10 cellular contexts compared by ENCODE assay signal in the genomic region with DNA sequence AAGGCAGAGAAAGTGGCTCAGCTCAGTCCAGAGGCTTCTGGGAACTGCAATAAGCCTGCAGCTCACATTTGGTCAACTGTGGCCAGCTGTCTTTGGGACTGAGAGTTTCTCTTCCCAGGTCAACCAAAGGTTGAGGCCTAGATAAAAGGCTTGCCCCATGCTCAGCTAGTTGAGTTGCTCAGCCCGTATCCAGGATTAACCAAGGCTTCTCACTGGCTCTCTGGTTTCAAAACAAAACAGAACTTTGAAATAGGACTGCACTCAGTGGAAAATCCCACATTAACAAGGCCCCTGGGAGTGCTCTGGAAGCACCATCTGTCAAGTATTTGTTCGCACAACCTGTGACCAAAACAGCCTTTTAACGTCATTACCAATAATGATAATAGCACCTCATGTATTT. TPM values are rescaled to one million over a fixed set of nuclear protein-coding genes. Genes with fewer than 3 reads are reported as not detected.
DNase-seq lines count a peak whose midpoint lies in the region; ATAC-seq, FAIRE-seq and TF ChIP-seq lines count a peak whose summit lies in the region.
"Had no signal": no experiment of that assay in that cellular context is flagged by ENCODE, and none has a peak within 500 bp of the region (broad histone marks: within the 10 kb centered on the region; RNA-seq: fewer than 3 reads in every experiment).

No MANE protein-coding gene starts in this region.

- TF ChIP-seq CTCF in heart left ventricle (IDR thresholded peaks at IDR 0.05) = no peak
- no peak for TF ChIP-seq CTCF in gastrocnemius medialis (IDR thresholded peaks at IDR 0.05 in 4 of 5, conservative IDR thresholded peaks at IDR 0.05 in 1 of 5)
- TF ChIP-seq CTCF in CD8-positive, alpha-beta T cell (IDR thresholded peaks at IDR 0.05) = no peak

- ATAC-seq in heart left ventricle = peak; percentile 62 to 82 (median 72)
- ATAC-seq in gastrocnemius medialis = peak; percentile 89 to 91
- ATAC-seq in CD8-positive, alpha-beta T cell = no peak
- ATAC-seq: HCT116 had no signal

- H3K9me3 Mint-ChIP-seq in CD8-positive, alpha-beta T cell = no peaks in the 10 kb centered on the region
- H3K9me3 Mint-ChIP-seq: T-helper 2 cell treated with Interferon-gamma antibody and Interleukin-4, amounts not matched to agents 5 μg/mL and 100 μg/mL, for 36 hours had no signal

- H3K4me1 Mint-ChIP-seq in CD8-positive, alpha-beta T cell (ENCODE audit: low read depth) = no peaks in the 10 kb centered on the region

- H3K9me3 ChIP-seq in heart left ventricle (no peaks in the 10 kb centered on the region), gastrocnemius medialis (no peaks in the 10 kb centered on the region)
- no peaks in the 10 kb centered on the region for H3K9me3 ChIP-seq in CD8-positive, alpha-beta T cell (ENCODE audit: low read length)

- no peaks in the 10 kb centered on the region for H3K27me3 ChIP-seq in heart left ventricle
- H3K27me3 ChIP-seq in gastrocnemius medialis = no peaks in the 10 kb centered on the region
- H3K27me3 ChIP-seq in CD8-positive, alpha-beta T cell (ENCODE audit: insufficient read depth, low read length) = no peaks in the 10 kb centered on the region

- no peak for FAIRE-seq in HTR-8/SVneo (lab: Jason Lieb, UNC)

- in situ Hi-C loops in gastrocnemius medialis (cut with MboI; ENCODE audit: low sequenced_read_pairs in 4 of 4) = no loop called here

- H3K4me3 Mint-ChIP-seq in CD8-positive, alpha-beta T cell = no peak overlapping the region
- H3K4me3 Mint-ChIP-seq: T-helper 2 cell treated with Interferon-gamma antibody and Interleukin-4, amounts not matched to agents 5 μg/mL and 100 μg/mL, for 36 hours had no signal

- no peaks in the 10 kb centered on the region for H3K36me3 Mint-ChIP-seq in CD8-positive, alpha-beta T cell

- POLR2A ChIA-PET in CD8-positive, alpha-beta T cell (lab: Charles Lee) = no interaction called here

- intact Hi-C loops in heart left ventricle (cut with DNase I) (no loop called here), gastrocnemius medialis (cut with DNase I; ENCODE audit: low total_unique reads) (no loop called here)
- intact Hi-C loops in CD8-positive, alpha-beta T cell (cut with DNase I, micrococcal nuclease) = no loop called here

- TF ChIP-seq POLR2A in heart left ventricle (IDR thresholded peaks at IDR 0.05) = no peak
- TF ChIP-seq POLR2A in gastrocnemius medialis (IDR thresholded peaks at IDR 0.05) = no peak

- H3K4me3 ChIP-seq in heart left ventricle (no peak overlapping the region), gastrocnemius medialis (no peak overlapping the region)
- no peak overlapping the region for H3K4me3 ChIP-seq in CD8-positive, alpha-beta T cell (ENCODE audit: low read depth, low read length)

- H3K27ac ChIP-seq in heart left ventricle = peak overlapping the region in 10 of 12 donors; percentile 3 to 67 (median 36)
- peak overlapping the region; percentile 13 to 65 (median 53) for H3K27ac ChIP-seq in gastrocnemius medialis
- no peak overlapping the region for H3K27ac ChIP-seq in CD8-positive, alpha-beta T cell (ENCODE audit: low read depth, low read length)

- H3K4me1 ChIP-seq in heart left ventricle = peaks cover 0 to 25% (median 2%) of the 10 kb centered on the region in 12 donors
- peaks cover 4 to 12% of the 10 kb centered on the region in 2 donors for H3K4me1 ChIP-seq in gastrocnemius medialis
- no peaks in the 10 kb centered on the region for H3K4me1 ChIP-seq in CD8-positive, alpha-beta T cell (ENCODE audit: insufficient read depth, low read length)

- H3K36me3 ChIP-seq in heart left ventricle (no peaks in the 10 kb centered on the region), gastrocnemius medialis (no peaks in the 10 kb centered on the region)
- no peaks in the 10 kb centered on the region for H3K36me3 ChIP-seq in CD8-positive, alpha-beta T cell (ENCODE audit: insufficient read depth, low read length)

- DNase-seq in GM03348 (ENCODE audit: low spot score) (peak; percentile 15), NCI-H345 (lab: John Stamatoyannopoulos, UW) (peak; percentile 17), heart left ventricle (peak in 2 of 5 donors; percentile 49), gastrocnemius medialis (peak in 1 of 2 donors; percentile 42), glomerular visceral epithelial cell (ENCODE audit: extremely low spot score) (no peak), HTR-8/SVneo (ENCODE audit: insufficient read length, low spot score) (no peak)
- DNase-seq in activated CD4-positive, alpha-beta T cell treated with anti-CD3 and anti-CD28 coated beads, Interleukin-2, amount 50 U/mL, for 48 hours = no peak
- DNase-seq in CD8-positive, alpha-beta T cell = no peak

- no peak overlapping the region for H3K27ac Mint-ChIP-seq in CD8-positive, alpha-beta T cell
- H3K27ac Mint-ChIP-seq: T-helper 2 cell treated with Interferon-gamma antibody and Interleukin-4, amounts not matched to agents 5 μg/mL and 100 μg/mL, for 36 hours had no signal

- peaks cover 12% of the 10 kb centered on the region for H3K27me3 Mint-ChIP-seq in CD8-positive, alpha-beta T cell (ENCODE audit: low read depth)

- CTCF ChIA-PET in CD8-positive, alpha-beta T cell (lab: Charles Lee) = no interaction called here

- WGBS in heart left ventricle, 4 donors = 53 to 70% (median 64%) methylated on average over 3 of the region's 3 CpGs

RNA-seq across cellular contexts. Expression of a gene that starts 40.3 kb away (rescaled TPM):
- 10 to 100 TPM; 34.7 to 50.7 (median 39.8) TPM for total RNA-seq in heart left ventricle
- 10 to 100 TPM; 10.5 to 21.5 TPM for polyA plus RNA-seq in heart left ventricle
- total RNA-seq in gastrocnemius medialis = 10 to 100 TPM; 18.9 to 34.5 (median 29.1) TPM
- 1 to 10 TPM in 1 of 2 experiments, under 1 TPM in 1; 0.65 to 1.1 TPM for total RNA-seq in CD8-positive, alpha-beta T cell

Comparison
In these comparisons a context has a peak if more than half of its experiments do, and no peak if none do; other contexts are left out.
1. DNase-seq: peak in GM03348 (single experiment) and NCI-H345 (single experiment); none in activated CD4-positive, alpha-beta T cell treated with anti-CD3 and anti-CD28 coated beads, Interleukin-2, amount 50 U/mL, for 48 hours (0 of 2), glomerular visceral epithelial cell (single experiment), HTR-8/SVneo (single experiment) and CD8-positive, alpha-beta T cell (0 of 7).
2. RNA of a gene that starts 40.3 kb away (total RNA-seq): 34.7 to 50.7 TPM in heart left ventricle and 18.9 to 34.5 TPM in gastrocnemius medialis; 0.65 to 1.1 TPM in CD8-positive, alpha-beta T cell; every median in the first group is over 4 times any median in the second.